In the genomic region with DNA sequence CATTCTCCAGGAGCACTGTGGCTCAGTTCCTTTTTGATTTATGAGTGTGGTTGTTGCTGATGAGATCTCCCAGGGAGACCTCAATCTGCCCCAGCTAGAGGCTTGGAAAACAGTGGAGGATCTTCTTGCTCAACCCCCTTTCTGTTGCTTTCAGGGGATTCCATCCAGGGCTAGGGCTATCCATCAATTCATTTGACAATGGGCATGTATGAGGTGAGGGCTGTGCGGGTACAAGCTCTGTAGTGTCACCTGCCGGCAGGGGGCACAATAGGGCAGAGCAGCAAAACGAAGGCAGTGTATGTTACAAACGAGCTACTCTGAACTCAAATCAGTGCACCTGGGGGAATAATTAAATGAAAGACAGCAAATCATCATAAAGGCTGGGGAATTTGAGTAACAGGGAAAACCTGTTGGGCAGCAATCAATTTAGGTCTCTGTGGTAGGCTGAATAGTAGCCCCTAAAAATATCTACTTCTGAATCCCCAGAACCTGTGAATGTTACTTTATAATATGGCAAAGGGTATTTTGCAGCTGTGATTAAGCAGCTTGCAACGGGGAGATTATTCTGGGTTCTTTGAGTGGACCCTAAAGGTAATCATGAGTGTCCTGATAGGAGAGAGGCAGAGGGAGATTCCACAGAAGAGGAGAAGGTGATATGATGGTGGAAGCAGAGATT, we compare ENCODE assay signal across 9 cellular contexts.
A peak's percentile ranks its signal among the peaks of the same experiment; 100 is the strongest.
DNase-seq lines count a peak whose midpoint lies in the region; ATAC-seq and TF ChIP-seq lines count a peak whose summit lies in the region.
"Had no signal": no experiment of that assay in that cellular context is flagged by ENCODE, and none has a peak within 500 bp of the region (broad histone marks: within the 10 kb centered on the region; RNA-seq: fewer than 3 reads in every experiment).

No MANE protein-coding gene starts in this region.

- no peaks in the 10 kb centered on the region for H3K9me3 Mint-ChIP-seq in activated CD4-positive, alpha-beta T cell treated with anti-CD3 and anti-CD28 coated beads, Interleukin-2, amount 10 ng/mL, durations not matched to agents 7 days and 5 days
- peaks cover 4% of the 10 kb centered on the region for H3K9me3 Mint-ChIP-seq in mesothelial cell of epicardium
- H3K9me3 Mint-ChIP-seq: T-helper 1 cell treated with Interleukin-12 subunit alpha and Interleukin-12 subunit beta and Interleukin-4 antibody, amounts not matched to agents 30 μg/mL and 1 μg/mL, for 36 hours had no signal

- no peak overlapping the region for H3K4me3 Mint-ChIP-seq in activated CD4-positive, alpha-beta T cell treated with anti-CD3 and anti-CD28 coated beads, Interleukin-2, amount 10 ng/mL, durations not matched to agents 7 days and 5 days
- H3K4me3 Mint-ChIP-seq in mesothelial cell of epicardium: no peak overlapping the region
- H3K4me3 Mint-ChIP-seq: T-helper 1 cell treated with Interleukin-12 subunit alpha and Interleukin-12 subunit beta and Interleukin-4 antibody, amounts not matched to agents 30 μg/mL and 1 μg/mL, for 36 hours had no signal

- peak in 55 of 56 donors; percentile 33 to 75 (median 63) for TF ChIP-seq CTCF in dorsolateral prefrontal cortex (IDR thresholded peaks at IDR 0.05 in 54 of 56, conservative IDR thresholded peaks at IDR 0.05 in 2 of 56; ENCODE audit: low read depth in 1 of 56, partially characterized antibody in 56 of 56)
- TF ChIP-seq CTCF in mesothelial cell of epicardium (IDR thresholded peaks at IDR 0.05; ENCODE audit: unreplicated experiment): peak; percentile 44

- H3K27me3 ChIP-seq in dorsolateral prefrontal cortex: no peaks in the 10 kb centered on the region

- no peaks in the 10 kb centered on the region for H3K4me1 Mint-ChIP-seq in activated CD4-positive, alpha-beta T cell treated with anti-CD3 and anti-CD28 coated beads, Interleukin-2, amount 10 ng/mL, durations not matched to agents 7 days and 5 days
- peaks cover 8% of the 10 kb centered on the region for H3K4me1 Mint-ChIP-seq in mesothelial cell of epicardium

- H3K27ac ChIP-seq in dorsolateral prefrontal cortex: no peak overlapping the region

- no peak overlapping the region for H3K27ac Mint-ChIP-seq in activated CD4-positive, alpha-beta T cell treated with anti-CD3 and anti-CD28 coated beads, Interleukin-2, amount 10 ng/mL, durations not matched to agents 7 days and 5 days
- no peak overlapping the region for H3K27ac Mint-ChIP-seq in mesothelial cell of epicardium
- H3K27ac Mint-ChIP-seq: T-helper 1 cell treated with Interleukin-12 subunit alpha and Interleukin-12 subunit beta and Interleukin-4 antibody, amounts not matched to agents 30 μg/mL and 1 μg/mL, for 36 hours had no signal

- H3K36me3 Mint-ChIP-seq in activated CD4-positive, alpha-beta T cell treated with anti-CD3 and anti-CD28 coated beads, Interleukin-2, amount 10 ng/mL, durations not matched to agents 7 days and 5 days (ENCODE audit: low read depth): no peaks in the 10 kb centered on the region
- peaks cover 2% of the 10 kb centered on the region for H3K36me3 Mint-ChIP-seq in mesothelial cell of epicardium

- no peak overlapping the region for H3K4me3 ChIP-seq in dorsolateral prefrontal cortex

- peaks cover 11% of the 10 kb centered on the region for H3K27me3 Mint-ChIP-seq in activated CD4-positive, alpha-beta T cell treated with anti-CD3 and anti-CD28 coated beads, Interleukin-2, amount 10 ng/mL, durations not matched to agents 7 days and 5 days
- no peaks in the 10 kb centered on the region for H3K27me3 Mint-ChIP-seq in mesothelial cell of epicardium (ENCODE audit: low read depth)

- ATAC-seq in HG02885 (IDR thresholded peaks at IDR 0.05; ENCODE audit: poor library complexity, unreplicated experiment): peak; percentile 52
- ATAC-seq in HG03378 (IDR thresholded peaks at IDR 0.05; ENCODE audit: unreplicated experiment): no peak

- peak; percentile 86 for DNase-seq in DMS53 (lab: John Stamatoyannopoulos, UW)
- DNase-seq in NCI-H345 (lab: John Stamatoyannopoulos, UW): peak; percentile 48
- DNase-seq in activated CD4-positive, alpha-beta T cell treated with anti-CD3 and anti-CD28 coated beads, Interleukin-2, amount 10 ng/mL, durations not matched to agents 7 days and 5 days: peak; percentile 83
- DNase-seq in dorsolateral prefrontal cortex: peak in 9 of 10 donors; percentile 24 to 71 (median 63)
- DNase-seq in mesothelial cell of epicardium (ENCODE audit: low spot score in 2 of 2, unreplicated experiment in 2 of 2): peak in 1 of 2 experiments; percentile 61
- peak; percentile 63 to 65 for DNase-seq in stimulated activated CD8-positive, alpha-beta memory T cell treated with anti-CD3 and anti-CD28 coated beads, Interleukin-2, amount 100 ng/mL, for 48 hours (ENCODE audit: low read depth in 2 of 2)

- POLR2A ChIA-PET in activated CD4-positive, alpha-beta T cell treated with anti-CD3 and anti-CD28 coated beads, Interleukin-2, amount 10 ng/mL, durations not matched to agents 7 days and 5 days (lab: Charles Lee): no interaction called here

- CTCF ChIA-PET in activated CD4-positive, alpha-beta T cell treated with anti-CD3 and anti-CD28 coated beads, Interleukin-2, amount 10 ng/mL, durations not matched to agents 7 days and 5 days (lab: Charles Lee): interaction anchor here (0.6 to 2.9 kb wide), 23 partner anchors 10 to 759 kb away, joined by 3 to 19 read pairs (median 4); no protein-coding TSS in a partner anchor

- intact Hi-C loops in dorsolateral prefrontal cortex (cut with DNase I): loop anchor here in 1 of 2 donors (5.0 to 10.0 kb wide), 3 partner anchors 223 to 759 kb away; a partner anchor contains a TSS
